ENCODE assay signal across 29 cellular contexts in the genomic region with DNA sequence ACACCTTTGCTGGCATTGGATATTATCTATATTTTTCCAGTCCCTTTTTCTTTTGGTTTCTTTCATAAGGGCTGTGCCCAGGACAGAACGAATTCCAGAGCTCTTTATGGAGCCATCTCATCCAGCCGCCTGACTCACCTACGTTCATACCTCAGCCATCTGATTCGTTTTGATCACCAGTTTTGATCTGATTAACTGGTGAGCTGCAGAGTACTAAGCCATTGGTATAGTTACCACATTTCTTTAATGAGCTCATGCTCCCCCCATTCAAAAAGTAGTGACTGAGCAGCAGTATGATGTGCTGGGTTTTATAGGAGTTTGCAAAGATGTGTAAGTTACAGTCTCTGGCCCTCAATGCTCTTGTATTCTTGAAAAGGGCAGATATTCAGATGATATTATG.
"Had no signal": no experiment of that assay in that cellular context is flagged by ENCODE, and none has a peak within 500 bp of the region (broad histone marks: within the 10 kb centered on the region; RNA-seq: fewer than 3 reads in every experiment).

No MANE protein-coding gene starts in this region.

- H3K27ac ChIP-seq: ascending aorta, body of pancreas, RWPE1, SJCRH30 had no signal

- H3K27ac Mint-ChIP-seq: activated B cell treated with CpG ODN at 0.5 μM for 24 hours; activated CD4-positive, alpha-beta memory T cell treated with anti-CD3 and anti-CD28 coated beads for 36 hours; activated CD4-positive, alpha-beta T cell treated with anti-CD3 and anti-CD28 coated beads, Interleukin-2, amount 10 ng/mL, durations not matched to agents 7 days and 5 days; T-helper 17 cell had no signal

- H3K36me3 Mint-ChIP-seq: activated CD4-positive, alpha-beta memory T cell treated with anti-CD3 and anti-CD28 coated beads for 36 hours had no signal

- H3K9me3 Mint-ChIP-seq: activated B cell treated with CpG ODN at 0.5 μM for 24 hours; activated CD4-positive, alpha-beta memory T cell treated with anti-CD3 and anti-CD28 coated beads for 36 hours; activated CD4-positive, alpha-beta T cell treated with anti-CD3 and anti-CD28 coated beads, Interleukin-2, amount 10 ng/mL, durations not matched to agents 7 days and 5 days; activated naive CD4-positive, alpha-beta T cell treated with anti-CD3 and anti-CD28 coated beads, Interleukin-2, amount 50 U/mL, for 72 hours; activated naive CD8-positive, alpha-beta T cell treated with anti-CD3 and anti-CD28 coated beads, Interleukin-2, amount 50 U/mL, for 24 hours; activated T-cell treated with anti-CD3 and anti-CD28 coated beads, Interleukin-2, amount 50 U/mL, for 4 hours; central memory CD8-positive, alpha-beta T cell had no signal

- H3K36me3 ChIP-seq: ascending aorta, SJCRH30 had no signal

- DNase-seq: activated B cell treated with CpG ODN at 0.5 μM for 24 hours; activated CD4-positive, alpha-beta memory T cell treated with anti-CD3 and anti-CD28 coated beads for 36 hours; activated CD4-positive, alpha-beta T cell treated with anti-CD3 and anti-CD28 coated beads, Interleukin-2, amount 10 ng/mL, durations not matched to agents 7 days and 5 days; activated CD8-positive, alpha-beta memory T cell treated with anti-CD3 and anti-CD28 coated beads for 24 hours; activated effector memory CD4-positive, alpha-beta T cell treated with anti-CD3 and anti-CD28 coated beads, Interleukin-2, amount 50 U/mL, for 16 hours; activated naive CD4-positive, alpha-beta T cell treated with Interleukin-2 at 50 U/mL for 16 hours; activated naive CD8-positive, alpha-beta T cell treated with anti-CD3 and anti-CD28 coated beads, Interleukin-2, amount 50 U/mL, for 24 hours; activated T-cell treated with anti-CD3 and anti-CD28 coated beads, Interleukin-2, amount 50 U/mL, for 4 hours; amniotic stem cell; body of pancreas; KBM-7; NCI-H1092; NCI-H1417; NCI-H2029; NCI-H2107; NCI-H2171 treated with DMSO at 0.1 percent for 48 hours; NCI-H345; NCI-H510A; NCI-H526 treated with DMSO at 0.1 percent for 48 hours; NCI-H82; Right ventricle myocardium superior; SJCRH30; T-helper 17 cell; T-helper 9 cell had no signal

- H3K4me1 ChIP-seq: SJCRH30 had no signal

- ATAC-seq: activated naive CD4-positive, alpha-beta T cell treated with anti-CD3 and anti-CD28 coated beads, Interleukin-2, amount 50 U/mL, for 72 hours; activated naive CD8-positive, alpha-beta T cell treated with anti-CD3 and anti-CD28 coated beads, Interleukin-2, amount 50 U/mL, for 24 hours; activated T-cell treated with anti-CD3 and anti-CD28 coated beads, Interleukin-2, amount 50 U/mL, for 4 hours; body of pancreas; Panc1; T-helper 17 cell had no signal

- H3K27me3 ChIP-seq: ascending aorta, body of pancreas, SJCRH30 had no signal

- H3K9me3 ChIP-seq: ascending aorta, body of pancreas, SJCRH30 had no signal

- H3K4me3 ChIP-seq: ascending aorta, body of pancreas, SJCRH30 had no signal

- H3K4me3 Mint-ChIP-seq: activated B cell treated with CpG ODN at 0.5 μM for 24 hours; activated CD4-positive, alpha-beta memory T cell treated with anti-CD3 and anti-CD28 coated beads for 36 hours; activated CD4-positive, alpha-beta T cell treated with anti-CD3 and anti-CD28 coated beads, Interleukin-2, amount 10 ng/mL, durations not matched to agents 7 days and 5 days; activated naive CD8-positive, alpha-beta T cell treated with anti-CD3 and anti-CD28 coated beads, Interleukin-2, amount 50 U/mL, for 24 hours; activated T-cell treated with anti-CD3 and anti-CD28 coated beads, Interleukin-2, amount 50 U/mL, for 4 hours; central memory CD8-positive, alpha-beta T cell; T-helper 17 cell had no signal
